ENCODE assay signal across 9 cellular contexts in genomic region chr3:54530091-54530490, GRCh38.
"Had no signal": no experiment of that assay in that cellular context is flagged by ENCODE, and none has a peak within 500 bp of the region (broad histone marks: within the 10 kb centered on the region; RNA-seq: fewer than 3 reads in every experiment).

No MANE protein-coding gene starts in this region.

- H3K36me3 ChIP-seq: HAP-1 had no signal

- H3K4me1 ChIP-seq: HAP-1 had no signal

- H3K27ac ChIP-seq: GM23248 had no signal

- ATAC-seq: HCT116, K562 had no signal

- FAIRE-seq: HTR-8/SVneo, K562 had no signal

- DNase-seq: GM23248, GOT3, H7, HFFc6, IMR-90 had no signal

- H3K4me3 Mint-ChIP-seq: HFFc6 had no signal

- H3K4me3 ChIP-seq: GM23248, HAP-1, K562 had no signal

- H3K9me3 ChIP-seq: HAP-1 had no signal

- H3K27ac Mint-ChIP-seq: HFFc6 had no signal
